Comparison of ENCODE assay signal across 25 cellular contexts in the genomic region with DNA sequence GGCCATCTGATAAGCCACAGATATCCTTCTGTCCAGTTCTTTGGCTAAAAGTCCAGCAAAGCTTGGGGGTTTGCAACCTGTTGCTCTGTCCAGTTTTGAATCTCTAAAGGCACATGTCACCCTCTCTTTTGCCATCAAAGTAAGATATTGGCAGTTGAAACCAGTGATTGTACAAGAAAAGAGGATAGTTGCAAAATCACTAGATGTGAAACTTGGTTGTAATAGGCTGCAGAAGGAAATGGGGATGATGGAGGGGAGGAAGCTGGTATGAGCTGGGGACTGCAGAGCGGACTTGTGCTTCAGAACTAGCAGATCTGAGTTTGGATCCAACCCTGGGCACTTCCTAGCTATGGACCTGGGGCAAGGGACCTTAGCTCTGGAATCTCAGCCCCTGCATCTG.
"Had no signal": no experiment of that assay in that cellular context is flagged by ENCODE, and none has a peak within 500 bp of the region (broad histone marks: within the 10 kb centered on the region; RNA-seq: fewer than 3 reads in every experiment).

No MANE protein-coding gene starts in this region.

- H3K27me3 Mint-ChIP-seq: activated CD4-positive, alpha-beta memory T cell treated with anti-CD3 and anti-CD28 coated beads, Interleukin-2, amount 10 ng/mL, durations not matched to agents 7 days and 5 days; activated CD4-positive, alpha-beta T cell treated with anti-CD3 and anti-CD28 coated beads, Interleukin-2, amount 10 ng/mL, durations not matched to agents 7 days and 5 days had no signal

- H3K4me3 Mint-ChIP-seq: activated CD4-positive, alpha-beta memory T cell treated with anti-CD3 and anti-CD28 coated beads, Interleukin-2, amount 10 ng/mL, durations not matched to agents 7 days and 5 days; activated CD4-positive, alpha-beta T cell treated with anti-CD3 and anti-CD28 coated beads, Interleukin-2, amount 10 ng/mL, durations not matched to agents 7 days and 5 days; activated naive CD8-positive, alpha-beta T cell treated with anti-CD3 and anti-CD28 coated beads, Interleukin-2, amount 50 U/mL, for 24 hours; activated T-cell treated with anti-CD3 and anti-CD28 coated beads, Interleukin-2, amount 50 U/mL, for 24 hours; endodermal cell; natural killer cell; neural progenitor cell; WTC11 had no signal

- H3K4me1 ChIP-seq: foreskin keratinocyte, left lung, lower lobe of right lung, neural progenitor cell, right lobe of liver, testis, transverse colon had no signal

- H3K9me3 Mint-ChIP-seq: activated CD4-positive, alpha-beta memory T cell treated with anti-CD3 and anti-CD28 coated beads, Interleukin-2, amount 10 ng/mL, durations not matched to agents 7 days and 5 days; activated CD4-positive, alpha-beta T cell treated with anti-CD3 and anti-CD28 coated beads, Interleukin-2, amount 10 ng/mL, durations not matched to agents 7 days and 5 days; activated naive CD8-positive, alpha-beta T cell treated with anti-CD3 and anti-CD28 coated beads, Interleukin-2, amount 50 U/mL, for 24 hours; activated T-cell treated with anti-CD3 and anti-CD28 coated beads, Interleukin-2, amount 50 U/mL, for 24 hours; endodermal cell; natural killer cell; neural progenitor cell; WTC11 had no signal

- H3K27me3 ChIP-seq: foreskin keratinocyte, left lung, neural progenitor cell, right lobe of liver, testis, transverse colon had no signal

- H3K36me3 Mint-ChIP-seq: natural killer cell, neural progenitor cell, WTC11 had no signal

- H3K4me1 Mint-ChIP-seq: activated CD4-positive, alpha-beta memory T cell treated with anti-CD3 and anti-CD28 coated beads, Interleukin-2, amount 10 ng/mL, durations not matched to agents 7 days and 5 days; activated CD4-positive, alpha-beta T cell treated with anti-CD3 and anti-CD28 coated beads, Interleukin-2, amount 10 ng/mL, durations not matched to agents 7 days and 5 days; activated naive CD8-positive, alpha-beta T cell treated with anti-CD3 and anti-CD28 coated beads, Interleukin-2, amount 50 U/mL, for 24 hours; natural killer cell; WTC11 had no signal

- DNase-seq: activated CD4-positive, alpha-beta memory T cell treated with anti-CD3 and anti-CD28 coated beads, Interleukin-2, amount 10 ng/mL, durations not matched to agents 7 days and 5 days; activated CD4-positive, alpha-beta T cell treated with anti-CD3 and anti-CD28 coated beads for 1 hour; activated CD4-positive, alpha-beta T cell treated with anti-CD3 and anti-CD28 coated beads, Interleukin-2, amount 10 ng/mL, durations not matched to agents 7 days and 5 days; activated CD8-positive, alpha-beta memory T cell treated with anti-CD3 and anti-CD28 coated beads, Interleukin-2, amount 50 U/mL, for 48 hours; activated gamma-delta T cell; activated naive CD4-positive, alpha-beta T cell treated with anti-CD3 and anti-CD28 coated beads, Interleukin-2, amount 50 U/mL, for 16 hours; activated naive CD8-positive, alpha-beta T cell treated with anti-CD3 and anti-CD28 coated beads, Interleukin-2, amount 50 U/mL, for 24 hours; activated T-cell treated with anti-CD3 and anti-CD28 coated beads, Interleukin-2, amount 50 U/mL, for 24 hours; amygdala; caudate nucleus; endodermal cell; foreskin keratinocyte; left lung; lower lobe of right lung; mesenchymal stem cell; natural killer cell; right lobe of liver; stimulated activated CD4-positive, alpha-beta T cell treated with anti-CD3 and anti-CD28 coated beads, Interleukin-2, amount 100 ng/mL, for 48 hours; stimulated activated naive CD8-positive, alpha-beta T cell treated with anti-CD3 and anti-CD28 coated beads, Interleukin-15, Interleukin-2, amounts not matched to agents 100 U/mL and 50 U/mL, for 24 hours; T1000; testis; transverse colon had no signal

- ATAC-seq: activated naive CD8-positive, alpha-beta T cell treated with anti-CD3 and anti-CD28 coated beads, Interleukin-2, amount 50 U/mL, for 24 hours; esophagus mucosa; foreskin keratinocyte; left lung; natural killer cell; stimulated activated naive CD8-positive, alpha-beta T cell treated with anti-CD3 and anti-CD28 coated beads, Interleukin-15, Interleukin-2, amounts not matched to agents 100 U/mL and 50 U/mL, for 24 hours; WTC11 had no signal

- H3K4me3 ChIP-seq: left lung, lower lobe of right lung, neural progenitor cell, right lobe of liver, testis, transverse colon had no signal

- H3K9me3 ChIP-seq: left lung, lower lobe of right lung, right lobe of liver, testis, transverse colon had no signal

- H3K27ac Mint-ChIP-seq: activated CD4-positive, alpha-beta memory T cell treated with anti-CD3 and anti-CD28 coated beads, Interleukin-2, amount 10 ng/mL, durations not matched to agents 7 days and 5 days; activated CD4-positive, alpha-beta T cell treated with anti-CD3 and anti-CD28 coated beads, Interleukin-2, amount 10 ng/mL, durations not matched to agents 7 days and 5 days; activated naive CD8-positive, alpha-beta T cell treated with anti-CD3 and anti-CD28 coated beads, Interleukin-2, amount 50 U/mL, for 24 hours; activated T-cell treated with anti-CD3 and anti-CD28 coated beads, Interleukin-2, amount 50 U/mL, for 24 hours; endodermal cell; natural killer cell; neural progenitor cell; WTC11 had no signal

- H3K27ac ChIP-seq: foreskin keratinocyte, left lung, lower lobe of right lung, neural progenitor cell, right lobe of liver, testis, transverse colon had no signal

- H3K36me3 ChIP-seq: left lung, lower lobe of right lung, neural progenitor cell, right lobe of liver, transverse colon had no signal
